ENCODE assay signal across 38 cellular contexts in genomic region chrX:134024686-134025377, GRCh38. TPM values are rescaled to one million over a fixed set of nuclear protein-coding genes. Genes with fewer than 3 reads are reported as not detected.
"Had no signal": no experiment of that assay in that cellular context is flagged by ENCODE, and none has a peak within 500 bp of the region (broad histone marks: within the 10 kb centered on the region; RNA-seq: fewer than 3 reads in every experiment).

No MANE protein-coding gene starts in this region.

- H3K9ac ChIP-seq: SK-N-SH had no signal

- H3K27ac ChIP-seq: body of pancreas, breast epithelium, Peyer's patch, SJSA1, VCaP had no signal

- H3K9me2 ChIP-seq: SK-N-SH had no signal

- H3K36me3 ChIP-seq: ascending aorta, breast epithelium, MG63, Peyer's patch, SJSA1 had no signal

- H3K9me3 ChIP-seq: ascending aorta, body of pancreas, breast epithelium, MG63, Peyer's patch, SJSA1, SK-N-SH had no signal

- H3K27me3 ChIP-seq: ascending aorta, body of pancreas, MG63, Peyer's patch, SJSA1 had no signal

- ATAC-seq: activated naive CD8-positive, alpha-beta T cell treated with anti-CD3 and anti-CD28 coated beads, Interleukin-2, amount 50 U/mL, for 24 hours; activated T-cell treated with anti-CD3 and anti-CD28 coated beads, Interleukin-2, amount 50 U/mL, for 4 hours; body of pancreas; PC-3 had no signal

- H3K4me3 ChIP-seq: ascending aorta, body of pancreas, breast epithelium, MG63, Peyer's patch, SJSA1 had no signal

- H3K4me2 ChIP-seq: SK-N-SH had no signal

- DNase-seq: activated B cell treated with CpG ODN at 0.5 μM for 24 hours; activated CD4-positive, alpha-beta memory T cell treated with anti-CD3 and anti-CD28 coated beads for 36 hours; activated CD4-positive, alpha-beta T cell treated with anti-CD3 and anti-CD28 coated beads for 4 hours; activated CD4-positive, alpha-beta T cell treated with anti-CD3 and anti-CD28 coated beads, Interleukin-2, amount 50 U/mL, for 1 hour; activated CD4-positive, CD25-positive, alpha-beta regulatory T cell treated with anti-CD3 and anti-CD28 coated beads, Interleukin-2, amount 50 U/mL, for 72 hours; activated CD8-positive, alpha-beta memory T cell treated with anti-CD3 and anti-CD28 coated beads, Interleukin-2, amount 50 U/mL, for 4 hours; activated gamma-delta T cell treated with Interleukin-2 at 50 U/mL for 16 hours; activated naive CD4-positive, alpha-beta T cell treated with anti-CD3 and anti-CD28 coated beads, Interleukin-2, amount 10 ng/mL, durations not matched to agents 7 days and 5 days; activated naive CD8-positive, alpha-beta T cell treated with anti-CD3 and anti-CD28 coated beads, Interleukin-2, amount 50 U/mL, for 24 hours; activated T-cell treated with anti-CD3 and anti-CD28 coated beads for 4 hours; activated T-cell treated with anti-CD3 and anti-CD28 coated beads, Interleukin-2, amount 50 U/mL, for 4 hours; amniotic stem cell; body of pancreas; caudate nucleus; cerebellar nuclear complex; Karpas-422; KBM-7; MG63; NCI-H1092 treated with DMSO at 0.1 percent for 48 hours; NCI-H1417; NCI-H146; NCI-H187; NCI-H2029 treated with DMSO at 0.1 percent for 48 hours; NCI-H2107; NCI-H2171; NCI-H510A; NCI-H526; NCI-H748 treated with DMSO at 0.1 percent for 48 hours; NK-92 treated with Interleukin-12 subunit alpha and Interleukin-12 subunit beta, amount 100 ng/mL, for 24 hours; PC-3; Peyer's patch; RPMI8226; SHP77 treated with DMSO at 0.1 percent for 48 hours; SK-N-SH had no signal

- H3K4me1 ChIP-seq: ascending aorta, breast epithelium, Peyer's patch, SJSA1 had no signal

RNA-seq across cellular contexts. Expression of gene GPC3, which starts 39.4 kb away (rescaled TPM):
- total RNA-seq: activated B cell treated with CpG ODN at 0.5 μM for 24 hours, PC-3 had no signal
